Comparison of ENCODE assay signal across 1 cellular context in genomic region chr11:11841605-11842425, GRCh38.
TF ChIP-seq lines count a peak whose summit lies in the region.

Gene USP47, plus strand, starts transcription at chr11:11841972. Its CDS starts 214 bp downstream, at chr11:11842186.

TF ChIP-seq in HepG2, 621 proteins besides CTCF, POLR2A, EP300 and RAD21 (continued from another document and continues in another):
- TF ChIP-seq, protein P1, sequence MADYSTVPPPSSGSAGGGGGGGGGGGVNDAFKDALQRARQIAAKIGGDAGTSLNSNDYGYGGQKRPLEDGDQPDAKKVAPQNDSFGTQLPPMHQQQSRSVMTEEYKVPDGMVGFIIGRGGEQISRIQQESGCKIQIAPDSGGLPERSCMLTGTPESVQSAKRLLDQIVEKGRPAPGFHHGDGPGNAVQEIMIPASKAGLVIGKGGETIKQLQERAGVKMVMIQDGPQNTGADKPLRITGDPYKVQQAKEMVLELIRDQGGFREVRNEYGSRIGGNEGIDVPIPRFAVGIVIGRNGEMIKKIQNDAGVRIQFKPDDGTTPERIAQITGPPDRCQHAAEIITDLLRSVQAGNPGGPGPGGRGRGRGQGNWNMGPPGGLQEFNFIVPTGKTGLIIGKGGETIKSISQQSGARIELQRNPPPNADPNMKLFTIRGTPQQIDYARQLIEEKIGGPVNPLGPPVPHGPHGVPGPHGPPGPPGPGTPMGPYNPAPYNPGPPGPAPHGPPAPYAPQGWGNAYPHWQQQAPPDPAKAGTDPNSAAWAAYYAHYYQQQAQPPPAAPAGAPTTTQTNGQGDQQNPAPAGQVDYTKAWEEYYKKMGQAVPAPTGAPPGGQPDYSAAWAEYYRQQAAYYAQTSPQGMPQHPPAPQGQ (CRISPR knock-in tag; IDR thresholded peaks at IDR 0.05; ENCODE audit: borderline replicate concordance) = no peak
- TF ChIP-seq NONO (IDR thresholded peaks at IDR 0.05) = no peak
- TF ChIP-seq NONO (CRISPR knock-in tag; conservative IDR thresholded peaks at IDR 0.05) = peak; percentile 61; the same call in 1 of the 2 replicates
- TF ChIP-seq ZNF414 (CRISPR knock-in tag; IDR thresholded peaks at IDR 0.05) = peak; percentile 70; the same call in 1 of the 2 replicates
- peak; percentile 85 for TF ChIP-seq MED8 (CRISPR knock-in tag; IDR thresholded peaks at IDR 0.05; ENCODE audit: insufficient replicate concordance)
- peak; percentile 99 for TF ChIP-seq POLR2G (IDR thresholded peaks at IDR 0.05; ENCODE audit: low read depth, low read length)
- TF ChIP-seq, protein P2, sequence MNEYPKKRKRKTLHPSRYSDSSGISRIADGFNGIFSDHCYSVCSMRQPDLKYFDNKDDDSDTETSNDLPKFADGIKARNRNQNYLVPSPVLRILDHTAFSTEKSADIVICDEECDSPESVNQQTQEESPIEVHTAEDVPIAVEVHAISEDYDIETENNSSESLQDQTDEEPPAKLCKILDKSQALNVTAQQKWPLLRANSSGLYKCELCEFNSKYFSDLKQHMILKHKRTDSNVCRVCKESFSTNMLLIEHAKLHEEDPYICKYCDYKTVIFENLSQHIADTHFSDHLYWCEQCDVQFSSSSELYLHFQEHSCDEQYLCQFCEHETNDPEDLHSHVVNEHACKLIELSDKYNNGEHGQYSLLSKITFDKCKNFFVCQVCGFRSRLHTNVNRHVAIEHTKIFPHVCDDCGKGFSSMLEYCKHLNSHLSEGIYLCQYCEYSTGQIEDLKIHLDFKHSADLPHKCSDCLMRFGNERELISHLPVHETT (CRISPR knock-in tag; conservative IDR thresholded peaks at IDR 0.05) = peak; percentile 78; the same call in 1 of the 2 replicates
- peak; percentile 48 for TF ChIP-seq ZFP90 (CRISPR knock-in tag; IDR thresholded peaks at IDR 0.05; ENCODE audit: borderline replicate concordance)
- TF ChIP-seq SRSF4 (IDR thresholded peaks at IDR 0.05; ENCODE audit: low read depth, low read length, poor library complexity, severe bottlenecking) = no peak
- TF ChIP-seq ESRRA (CRISPR knock-in tag; IDR thresholded peaks at IDR 0.05; ENCODE audit: low read depth) = peak; percentile 40; the same call in 1 of the 2 replicates
- no peak for TF ChIP-seq FOXJ3 (CRISPR knock-in tag; IDR thresholded peaks at IDR 0.05; ENCODE audit: borderline replicate concordance)
- TF ChIP-seq ZNF562 (CRISPR knock-in tag; IDR thresholded peaks at IDR 0.05; ENCODE audit: borderline replicate concordance) = no peak
- TF ChIP-seq HDAC2 (CRISPR knock-in tag; IDR thresholded peaks at IDR 0.05) = peak; percentile 53; the same call in 1 of the 2 replicates
- TF ChIP-seq, protein P3, sequence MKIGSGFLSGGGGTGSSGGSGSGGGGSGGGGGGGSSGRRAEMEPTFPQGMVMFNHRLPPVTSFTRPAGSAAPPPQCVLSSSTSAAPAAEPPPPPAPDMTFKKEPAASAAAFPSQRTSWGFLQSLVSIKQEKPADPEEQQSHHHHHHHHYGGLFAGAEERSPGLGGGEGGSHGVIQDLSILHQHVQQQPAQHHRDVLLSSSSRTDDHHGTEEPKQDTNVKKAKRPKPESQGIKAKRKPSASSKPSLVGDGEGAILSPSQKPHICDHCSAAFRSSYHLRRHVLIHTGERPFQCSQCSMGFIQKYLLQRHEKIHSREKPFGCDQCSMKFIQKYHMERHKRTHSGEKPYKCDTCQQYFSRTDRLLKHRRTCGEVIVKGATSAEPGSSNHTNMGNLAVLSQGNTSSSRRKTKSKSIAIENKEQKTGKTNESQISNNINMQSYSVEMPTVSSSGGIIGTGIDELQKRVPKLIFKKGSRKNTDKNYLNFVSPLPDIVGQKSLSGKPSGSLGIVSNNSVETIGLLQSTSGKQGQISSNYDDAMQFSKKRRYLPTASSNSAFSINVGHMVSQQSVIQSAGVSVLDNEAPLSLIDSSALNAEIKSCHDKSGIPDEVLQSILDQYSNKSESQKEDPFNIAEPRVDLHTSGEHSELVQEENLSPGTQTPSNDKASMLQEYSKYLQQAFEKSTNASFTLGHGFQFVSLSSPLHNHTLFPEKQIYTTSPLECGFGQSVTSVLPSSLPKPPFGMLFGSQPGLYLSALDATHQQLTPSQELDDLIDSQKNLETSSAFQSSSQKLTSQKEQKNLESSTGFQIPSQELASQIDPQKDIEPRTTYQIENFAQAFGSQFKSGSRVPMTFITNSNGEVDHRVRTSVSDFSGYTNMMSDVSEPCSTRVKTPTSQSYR (CRISPR knock-in tag; IDR thresholded peaks at IDR 0.05; ENCODE audit: borderline replicate concordance) = peak; percentile 99
- TF ChIP-seq, protein P4, sequence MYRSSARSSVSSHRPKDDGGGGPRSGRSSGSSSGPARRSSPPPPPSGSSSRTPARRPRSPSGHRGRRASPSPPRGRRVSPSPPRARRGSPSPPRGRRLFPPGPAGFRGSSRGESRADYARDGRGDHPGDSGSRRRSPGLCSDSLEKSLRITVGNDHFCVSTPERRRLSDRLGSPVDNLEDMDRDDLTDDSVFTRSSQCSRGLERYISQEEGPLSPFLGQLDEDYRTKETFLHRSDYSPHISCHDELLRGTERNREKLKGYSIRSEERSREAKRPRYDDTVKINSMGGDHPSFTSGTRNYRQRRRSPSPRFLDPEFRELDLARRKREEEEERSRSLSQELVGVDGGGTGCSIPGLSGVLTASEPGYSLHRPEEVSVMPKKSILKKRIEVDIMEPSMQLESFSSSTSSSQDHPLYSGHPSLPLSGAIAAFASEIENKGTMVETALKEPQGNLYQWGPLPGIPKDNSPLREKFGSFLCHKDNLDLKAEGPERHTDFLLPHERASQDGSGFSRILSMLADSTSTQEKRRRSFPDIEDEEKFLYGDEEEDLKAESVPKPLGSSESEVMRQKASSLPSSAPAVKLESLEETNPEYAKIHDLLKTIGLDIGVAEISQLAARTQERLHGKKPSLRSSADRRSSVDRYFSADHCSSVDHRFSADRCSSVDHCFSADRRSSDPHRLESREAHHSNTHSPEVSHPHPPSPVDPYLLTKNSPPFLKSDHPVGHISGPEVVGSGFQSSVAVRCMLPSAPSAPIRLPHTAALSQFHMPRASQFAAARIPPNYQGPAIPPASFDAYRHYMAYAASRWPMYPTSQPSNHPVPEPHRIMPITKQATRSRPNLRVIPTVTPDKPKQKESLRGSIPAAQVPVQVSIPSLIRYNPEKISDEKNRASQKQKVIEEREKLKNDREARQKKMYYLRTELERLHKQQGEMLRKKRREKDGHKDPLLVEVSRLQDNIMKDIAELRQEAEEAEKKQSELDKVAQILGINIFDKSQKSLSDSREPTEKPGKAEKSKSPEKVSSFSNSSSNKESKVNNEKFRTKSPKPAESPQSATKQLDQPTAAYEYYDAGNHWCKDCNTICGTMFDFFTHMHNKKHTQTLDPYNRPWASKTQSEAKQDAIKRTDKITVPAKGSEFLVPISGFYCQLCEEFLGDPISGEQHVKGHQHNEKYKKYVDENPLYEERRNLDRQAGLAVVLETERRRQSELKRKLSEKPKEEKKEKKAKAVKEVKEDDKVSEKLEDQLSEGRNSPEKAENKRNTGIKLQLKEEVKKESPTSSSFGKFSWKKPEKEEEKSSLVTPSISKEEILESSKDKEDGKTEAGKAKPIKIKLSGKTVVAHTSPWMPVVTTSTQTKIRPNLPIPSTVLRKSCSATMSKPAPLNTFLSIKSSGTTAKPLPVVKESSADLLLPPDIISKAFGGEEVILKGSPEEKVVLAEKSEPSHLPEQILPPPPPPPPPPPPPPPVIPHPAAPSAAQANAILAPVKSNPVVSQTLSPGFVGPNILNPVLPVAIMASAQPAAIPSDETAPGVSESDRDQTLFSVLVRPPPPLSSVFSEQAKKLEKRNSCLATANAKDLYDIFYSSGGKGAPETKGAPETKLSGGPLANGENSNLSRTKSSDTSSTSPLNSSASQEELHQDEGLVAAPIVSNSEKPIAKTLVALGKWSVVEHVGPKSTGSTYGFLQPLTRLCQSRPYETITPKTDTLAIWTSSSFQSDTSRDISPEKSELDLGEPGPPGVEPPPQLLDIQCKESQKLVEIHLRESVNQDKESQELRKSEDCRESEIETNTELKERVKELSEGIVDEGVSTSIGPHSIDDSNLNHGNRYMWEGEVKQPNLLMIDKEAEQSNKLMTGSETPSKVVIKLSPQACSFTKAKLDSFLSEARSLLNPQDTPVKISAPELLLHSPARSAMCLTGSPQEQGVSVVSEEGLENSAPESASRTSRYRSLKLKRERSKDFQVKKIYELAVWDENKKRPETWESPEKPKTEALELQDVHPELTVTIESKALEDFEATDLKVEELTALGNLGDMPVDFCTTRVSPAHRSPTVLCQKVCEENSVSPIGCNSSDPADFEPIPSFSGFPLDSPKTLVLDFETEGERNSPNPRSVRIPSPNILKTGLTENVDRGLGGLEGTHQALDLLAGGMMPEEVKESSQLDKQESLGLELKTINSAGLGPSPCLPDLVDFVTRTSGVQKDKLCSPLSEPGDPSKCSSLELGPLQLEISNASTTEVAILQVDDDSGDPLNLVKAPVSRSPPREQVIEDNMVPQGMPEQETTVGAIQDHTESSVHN (CRISPR knock-in tag; IDR thresholded peaks at IDR 0.05) = no peak
- TF ChIP-seq MEF2D (CRISPR knock-in tag; IDR thresholded peaks at IDR 0.05) = no peak
- TF ChIP-seq NFRKB (IDR thresholded peaks at IDR 0.05) = peak; percentile 67; the same call in 1 of the 2 replicates
- peak; percentile 35; the same call in 1 of the 2 replicates for TF ChIP-seq HINFP (CRISPR knock-in tag; IDR thresholded peaks at IDR 0.05; ENCODE audit: low read depth)
- TF ChIP-seq ZNF331 (CRISPR knock-in tag; IDR thresholded peaks at IDR 0.05) = peak; percentile 46
- TF ChIP-seq, protein P5, sequence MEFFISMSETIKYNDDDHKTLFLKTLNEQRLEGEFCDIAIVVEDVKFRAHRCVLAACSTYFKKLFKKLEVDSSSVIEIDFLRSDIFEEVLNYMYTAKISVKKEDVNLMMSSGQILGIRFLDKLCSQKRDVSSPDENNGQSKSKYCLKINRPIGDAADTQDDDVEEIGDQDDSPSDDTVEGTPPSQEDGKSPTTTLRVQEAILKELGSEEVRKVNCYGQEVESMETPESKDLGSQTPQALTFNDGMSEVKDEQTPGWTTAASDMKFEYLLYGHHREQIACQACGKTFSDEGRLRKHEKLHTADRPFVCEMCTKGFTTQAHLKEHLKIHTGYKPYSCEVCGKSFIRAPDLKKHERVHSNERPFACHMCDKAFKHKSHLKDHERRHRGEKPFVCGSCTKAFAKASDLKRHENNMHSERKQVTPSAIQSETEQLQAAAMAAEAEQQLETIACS (CRISPR knock-in tag; IDR thresholded peaks at IDR 0.05) = no peak
- no peak; the same call in 1 of the 2 replicates for TF ChIP-seq AHDC1 (CRISPR knock-in tag; IDR thresholded peaks at IDR 0.05; ENCODE audit: borderline replicate concordance)
- TF ChIP-seq KDM1A (CRISPR knock-in tag; IDR thresholded peaks at IDR 0.05) = no peak
- peak; percentile 81 for TF ChIP-seq THAP11 (CRISPR knock-in tag; IDR thresholded peaks at IDR 0.05)
- TF ChIP-seq ZBTB3 (CRISPR knock-in tag; IDR thresholded peaks at IDR 0.05; ENCODE audit: borderline replicate concordance, low read depth) = no peak
- TF ChIP-seq ZNF20 (CRISPR knock-in tag; IDR thresholded peaks at IDR 0.05) = peak; percentile 93; the same call in 1 of the 2 replicates
- TF ChIP-seq TBX3 (IDR thresholded peaks at IDR 0.05; ENCODE audit: borderline replicate concordance) = no peak
- TF ChIP-seq ZBTB42 (CRISPR knock-in tag; IDR thresholded peaks at IDR 0.05) = 0 out of 2 replicates have a peak, but pooled peaks have one; percentile 60
- TF ChIP-seq ARID2 (CRISPR knock-in tag; IDR thresholded peaks at IDR 0.05; ENCODE audit: borderline replicate concordance) = no peak
- TF ChIP-seq ZNF570 (CRISPR knock-in tag; IDR thresholded peaks at IDR 0.05; ENCODE audit: borderline replicate concordance) = peak; percentile 78; the same call in 1 of the 2 replicates
- peak; percentile 90; the same call in 1 of the 2 replicates for TF ChIP-seq ZNF563 (CRISPR knock-in tag; IDR thresholded peaks at IDR 0.05)
- TF ChIP-seq ZNF672 (CRISPR knock-in tag; IDR thresholded peaks at IDR 0.05) = no peak
- TF ChIP-seq LCORL (IDR thresholded peaks at IDR 0.05) = no peak; the same call in 1 of the 2 replicates
- no peak; the same call in 1 of the 2 replicates for TF ChIP-seq LCORL (CRISPR knock-in tag; IDR thresholded peaks at IDR 0.05)
